ENCODE assay signal across 23 cellular contexts in genomic region chr6:164695896-164696295, GRCh38.
"Had no signal": no experiment of that assay in that cellular context is flagged by ENCODE, and none has a peak within 500 bp of the region (broad histone marks: within the 10 kb centered on the region; RNA-seq: fewer than 3 reads in every experiment).

No MANE protein-coding gene starts in this region.

- H2AFZ ChIP-seq: parathyroid adenoma had no signal

- H3K4me3 Mint-ChIP-seq: activated B cell treated with CpG ODN at 0.5 μM for 24 hours; activated CD4-positive, alpha-beta memory T cell treated with anti-CD3 and anti-CD28 coated beads, Interleukin-2, amount 10 ng/mL, durations not matched to agents 7 days and 5 days; activated CD8-positive, alpha-beta memory T cell treated with anti-CD3 and anti-CD28 coated beads, Interleukin-2, amount 10 ng/mL, durations not matched to agents 7 days and 5 days; activated naive CD8-positive, alpha-beta T cell treated with anti-CD3 and anti-CD28 coated beads, Interleukin-2, amount 10 ng/mL, durations not matched to agents 7 days and 5 days; effector memory CD8-positive, alpha-beta T cell; natural killer cell; stimulated activated effector memory CD8-positive, alpha-beta T cell treated with anti-CD3 and anti-CD28 coated beads, Interleukin-12 subunit alpha, Interleukin-12 subunit beta, amount 100 ng/mL, for 72 hours had no signal

- H3K27me3 Mint-ChIP-seq: activated B cell treated with CpG ODN at 0.5 μM for 24 hours; activated CD4-positive, alpha-beta memory T cell treated with anti-CD3 and anti-CD28 coated beads, Interleukin-2, amount 10 ng/mL, durations not matched to agents 7 days and 5 days; activated CD8-positive, alpha-beta memory T cell treated with anti-CD3 and anti-CD28 coated beads, Interleukin-2, amount 10 ng/mL, durations not matched to agents 7 days and 5 days; activated naive CD8-positive, alpha-beta T cell treated with anti-CD3 and anti-CD28 coated beads, Interleukin-2, amount 10 ng/mL, durations not matched to agents 7 days and 5 days; effector memory CD8-positive, alpha-beta T cell had no signal

- H3K9ac ChIP-seq: parathyroid adenoma had no signal

- H3K79me2 ChIP-seq: parathyroid adenoma had no signal

- H3K9me3 ChIP-seq: neutrophil, testis, upper lobe of left lung had no signal

- H3K27ac Mint-ChIP-seq: activated B cell treated with CpG ODN at 0.5 μM for 24 hours; activated CD4-positive, alpha-beta memory T cell treated with anti-CD3 and anti-CD28 coated beads, Interleukin-2, amount 10 ng/mL, durations not matched to agents 7 days and 5 days; activated CD8-positive, alpha-beta memory T cell treated with anti-CD3 and anti-CD28 coated beads, Interleukin-2, amount 10 ng/mL, durations not matched to agents 7 days and 5 days; activated naive CD8-positive, alpha-beta T cell treated with anti-CD3 and anti-CD28 coated beads, Interleukin-2, amount 10 ng/mL, durations not matched to agents 7 days and 5 days; activated T-helper 2 cell treated with anti-CD3 and anti-CD28 coated beads, Interferon-gamma antibody, Interleukin-2, Interleukin-4, amounts not matched to agents 10 μg/mL and 5 μg/mL and 100 μg/mL, durations not matched to agents 14 hours and 24 hours and 36 hours; effector memory CD8-positive, alpha-beta T cell; natural killer cell; stimulated activated effector memory CD8-positive, alpha-beta T cell treated with anti-CD3 and anti-CD28 coated beads, Interleukin-12 subunit alpha, Interleukin-12 subunit beta, amount 100 ng/mL, for 72 hours had no signal

- H3K4me1 ChIP-seq: parathyroid adenoma, sigmoid colon, stomach, testis had no signal

- H3K36me3 Mint-ChIP-seq: activated CD8-positive, alpha-beta memory T cell treated with anti-CD3 and anti-CD28 coated beads, Interleukin-2, amount 10 ng/mL, durations not matched to agents 7 days and 5 days; activated naive CD8-positive, alpha-beta T cell treated with anti-CD3 and anti-CD28 coated beads, Interleukin-2, amount 10 ng/mL, durations not matched to agents 7 days and 5 days; natural killer cell; stimulated activated effector memory CD8-positive, alpha-beta T cell treated with anti-CD3 and anti-CD28 coated beads, Interleukin-12 subunit alpha, Interleukin-12 subunit beta, amount 100 ng/mL, for 72 hours had no signal

- H3K27ac ChIP-seq: neutrophil, parathyroid adenoma, sigmoid colon, stomach, testis, upper lobe of left lung had no signal

- ATAC-seq: activated CD8-positive, alpha-beta memory T cell treated with anti-CD3 and anti-CD28 coated beads, Interleukin-2, amount 10 ng/mL, durations not matched to agents 7 days and 5 days; effector memory CD8-positive, alpha-beta T cell; left colon; natural killer cell; stimulated activated effector memory CD8-positive, alpha-beta T cell treated with anti-CD3 and anti-CD28 coated beads, Interleukin-12 subunit alpha, Interleukin-12 subunit beta, amount 100 ng/mL, for 72 hours had no signal

- H3K27me3 ChIP-seq: neutrophil, sigmoid colon, stomach, testis, upper lobe of left lung had no signal

- DNase-seq: activated B cell treated with CpG ODN at 0.5 μM for 24 hours; activated CD4-positive, alpha-beta memory T cell treated with anti-CD3 and anti-CD28 coated beads, Interleukin-2, amount 10 ng/mL, durations not matched to agents 7 days and 5 days; activated CD4-positive, alpha-beta T cell treated with anti-CD3 and anti-CD28 coated beads for 48 hours; activated CD8-positive, alpha-beta memory T cell treated with anti-CD3 and anti-CD28 coated beads, Interleukin-2, amount 10 ng/mL, durations not matched to agents 7 days and 5 days; activated naive CD4-positive, alpha-beta T cell treated with Interleukin-2 at 50 U/mL for 16 hours; activated naive CD8-positive, alpha-beta T cell treated with anti-CD3 and anti-CD28 coated beads, Interleukin-2, amount 10 ng/mL, durations not matched to agents 7 days and 5 days; amygdala; effector memory CD8-positive, alpha-beta T cell; foreskin fibroblast; glutamatergic neuron; hippocampal formation; left colon; natural killer cell; sigmoid colon; stimulated activated CD4-positive, alpha-beta T cell treated with anti-CD3 and anti-CD28 coated beads, Interleukin-4, amount 100 ng/mL, for 24 hours; stomach; T-helper 2 cell; testis; upper lobe of left lung had no signal

- H3K4me1 Mint-ChIP-seq: activated B cell treated with CpG ODN at 0.5 μM for 24 hours; activated CD4-positive, alpha-beta memory T cell treated with anti-CD3 and anti-CD28 coated beads, Interleukin-2, amount 10 ng/mL, durations not matched to agents 7 days and 5 days; activated CD8-positive, alpha-beta memory T cell treated with anti-CD3 and anti-CD28 coated beads, Interleukin-2, amount 10 ng/mL, durations not matched to agents 7 days and 5 days; activated naive CD8-positive, alpha-beta T cell treated with anti-CD3 and anti-CD28 coated beads, Interleukin-2, amount 10 ng/mL, durations not matched to agents 7 days and 5 days; natural killer cell; stimulated activated effector memory CD8-positive, alpha-beta T cell treated with anti-CD3 and anti-CD28 coated beads, Interleukin-12 subunit alpha, Interleukin-12 subunit beta, amount 100 ng/mL, for 72 hours had no signal
